8 cellular contexts compared by ENCODE assay signal in genomic region chr12:92145731-92146496, GRCh38. TPM values are rescaled to one million over a fixed set of nuclear protein-coding genes. Genes with fewer than 3 reads are reported as not detected.
DNase-seq lines count a peak whose midpoint lies in the region; ATAC-seq and TF ChIP-seq lines count a peak whose summit lies in the region.

A gene with protein sequence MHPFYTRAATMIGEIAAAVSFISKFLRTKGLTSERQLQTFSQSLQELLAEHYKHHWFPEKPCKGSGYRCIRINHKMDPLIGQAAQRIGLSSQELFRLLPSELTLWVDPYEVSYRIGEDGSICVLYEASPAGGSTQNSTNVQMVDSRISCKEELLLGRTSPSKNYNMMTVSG (minus strand): TSS chr12:92145846. CDS start chr12:92145535, 311 bp downstream.

- H3K4me1 ChIP-seq in Karpas-422 (ENCODE audit: low read length) (peaks cover 49% of the 10 kb centered on the region), esophagus muscularis mucosa (peaks cover 0 to 14% (median 12%) of the 10 kb centered on the region in 4 donors), muscle layer of duodenum (ENCODE audit: control insufficient read depth in 1 of 2, insufficient read depth in 2 of 2, low read length in 2 of 2) (peaks cover 0 to 4% of the 10 kb centered on the region in 2 donors)

- WGBS in esophagus muscularis mucosa: 0% methylated on average over 27 of the region's 61 CpGs

- H3K27ac ChIP-seq in Karpas-422 (ENCODE audit: low read length) (peak within 1 kb of the TSS; percentile 35; the same call in 1 of the 2 replicates), esophagus muscularis mucosa (replicated peaks in 1 of 4) (peak within 1 kb of the TSS; percentile 99), muscle layer of duodenum (ENCODE audit: low read length) (peak within 1 kb of the TSS; percentile 93)

- DNase-seq in DMS79 treated with DMSO at 0.1 percent for 48 hours (lab: John Stamatoyannopoulos, UW): peak; percentile 99
- DNase-seq in Karpas-422: peak; percentile 100
- peak; percentile 99 for DNase-seq in RKO (ENCODE audit: low spot score)
- DNase-seq in activated T-helper 1 cell treated with Interleukin-2 at 50 U/mL for 16 hours (ENCODE audit: low read depth): peak; percentile 96
- peak; percentile 100 for DNase-seq in esophagus muscularis mucosa (ENCODE audit: extremely low spot score)
- peak; percentile 95 to 99 for DNase-seq in stimulated activated CD8-positive, alpha-beta memory T cell treated with anti-CD3 and anti-CD28 coated beads, Interleukin-7, amount 100 ng/mL, for 4 hours (ENCODE audit: low read depth in 2 of 2)

- H2AFZ ChIP-seq in Karpas-422 (ENCODE audit: low read length): peak within 1 kb of the TSS; percentile 97

- TF ChIP-seq EP300 in esophagus muscularis mucosa (IDR thresholded peaks at IDR 0.05): no peak

- H3K4me3 ChIP-seq in Karpas-422 (ENCODE audit: low read length) (peak within 1 kb of the TSS; percentile 79), esophagus muscularis mucosa (peak within 1 kb of the TSS; percentile 77 to 97 (median 91)), muscle layer of duodenum (ENCODE audit: low read depth in 1 of 2, low read length in 2 of 2) (peak within 1 kb of the TSS; percentile 95 to 98)

- H3K27me3 ChIP-seq in Karpas-422 (ENCODE audit: low read length) (no peaks in the 10 kb centered on the region), esophagus muscularis mucosa (no peaks in the 10 kb centered on the region), muscle layer of duodenum (ENCODE audit: low read depth, low read length) (no peaks in the 10 kb centered on the region)

- peaks cover 19% of the 10 kb centered on the region for H3K36me3 ChIP-seq in Karpas-422 (ENCODE audit: insufficient read depth, low read length)
- H3K36me3 ChIP-seq in esophagus muscularis mucosa: peaks cover 0 to 40% (median 8%) of the 10 kb centered on the region in 4 donors
- H3K36me3 ChIP-seq in muscle layer of duodenum (ENCODE audit: control insufficient read depth in 1 of 2, insufficient read depth in 2 of 2, low read length in 2 of 2): peaks cover 16 to 26% of the 10 kb centered on the region in 2 donors

- intact Hi-C loops in esophagus muscularis mucosa (cut with DNase I): loop anchor here (5.0 to 10.0 kb wide), 3 partner anchors 99 to 426 kb away; no protein-coding TSS in a partner anchor

- peak; percentile 72 for ATAC-seq in GM21825 (IDR thresholded peaks at IDR 0.05; ENCODE audit: unreplicated experiment)

- H3K9me3 ChIP-seq in Karpas-422 (ENCODE audit: low read length) (no peaks in the 10 kb centered on the region), esophagus muscularis mucosa (no peaks in the 10 kb centered on the region), muscle layer of duodenum (ENCODE audit: control insufficient read depth in 1 of 2, low read length in 2 of 2) (no peaks in the 10 kb centered on the region)

- H4K20me1 ChIP-seq in Karpas-422 (ENCODE audit: insufficient read depth, low read depth, low read length): peaks cover 26% of the 10 kb centered on the region; the same call in 1 of the 2 replicates

- H3K9ac ChIP-seq in Karpas-422 (ENCODE audit: low read length): peak within 1 kb of the TSS; percentile 85

- peaks cover 35% of the 10 kb centered on the region for H3K79me2 ChIP-seq in Karpas-422 (ENCODE audit: low read length)

- no peaks in the 10 kb centered on the region for H3K9me2 ChIP-seq in Karpas-422 (replicated peaks; ENCODE audit: insufficient read depth, low read length)

- no peak for TF ChIP-seq CTCF in esophagus muscularis mucosa (IDR thresholded peaks at IDR 0.05)

- peak within 1 kb of the TSS; percentile 78 for H3K4me2 ChIP-seq in Karpas-422 (ENCODE audit: low read depth, low read length, poor library complexity, severe bottlenecking)

- TF ChIP-seq POLR2A in esophagus muscularis mucosa (IDR thresholded peaks at IDR 0.05; ENCODE audit: low read depth): peak; percentile 99

RNA-seq across cellular contexts. Expression of the gene that starts here (rescaled TPM):
- total RNA-seq in Karpas-422 (2014; rRNA removed; shearing (Covaris generic); ENCODE audit: low replicate concordance): 6.8 and 12.4 TPM in 2 replicates
- 10 to 100 TPM; 40.6 to 66.4 (median 43.1) TPM for total RNA-seq in esophagus muscularis mucosa

Comparison
In these comparisons a context has a peak if more than half of its experiments do, and no peak if none do; other contexts are left out.
1. Peak in every context shown above with its lines: DNase-seq, ATAC-seq, H3K4me3 ChIP-seq and H3K27ac ChIP-seq.
2. H3K27ac ChIP-seq: peak in every context shown above with its lines; median percentile 99 in esophagus muscularis mucosa; 93 in muscle layer of duodenum; 35 in Karpas-422.